In the genomic region with DNA sequence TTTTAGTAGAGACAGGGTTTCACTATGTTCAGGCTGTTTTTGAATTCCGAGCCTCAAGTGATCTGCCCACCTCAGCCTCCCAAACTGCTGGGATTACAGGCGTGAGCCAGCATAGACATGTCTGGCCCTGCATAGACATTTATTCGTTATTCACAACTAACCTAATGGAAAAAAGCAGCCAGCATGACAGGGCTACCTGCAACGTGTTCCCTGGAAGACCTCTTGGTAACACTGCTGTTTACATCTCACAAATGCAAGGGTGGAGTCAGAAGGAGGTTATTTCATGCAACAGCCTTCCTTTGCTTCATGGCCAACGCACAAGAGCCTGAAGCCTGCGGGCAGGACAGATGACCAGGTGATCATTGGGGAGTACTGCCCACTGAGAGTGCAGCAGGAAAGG, we compare ENCODE assay signal across 22 cellular contexts.
"Had no signal": no experiment of that assay in that cellular context is flagged by ENCODE, and none has a peak within 500 bp of the region (broad histone marks: within the 10 kb centered on the region; RNA-seq: fewer than 3 reads in every experiment).

No MANE protein-coding gene starts in this region.

- H3K4me3 ChIP-seq: dorsolateral prefrontal cortex, esophagus squamous epithelium, left lung, neural progenitor cell, prostate gland, right atrium auricular region, smooth muscle cell, suprapubic skin, transverse colon had no signal

- H3K4me2 ChIP-seq: neural progenitor cell had no signal

- H3K79me2 ChIP-seq: parathyroid adenoma had no signal

- H3K27ac ChIP-seq: dorsolateral prefrontal cortex, left lung, neural progenitor cell, parathyroid adenoma, prostate gland, right atrium auricular region, suprapubic skin, transverse colon had no signal

- H2AFZ ChIP-seq: neural progenitor cell, parathyroid adenoma had no signal

- H3K9me3 ChIP-seq: esophagus squamous epithelium, left lung, prostate gland, right atrium auricular region, suprapubic skin, transverse colon had no signal

- H3K36me3 ChIP-seq: esophagus squamous epithelium, left lung, neural progenitor cell, prostate gland, right atrium auricular region, suprapubic skin, transverse colon had no signal

- H3K4me1 ChIP-seq: left lung, parathyroid adenoma, prostate gland, right atrium auricular region, suprapubic skin, transverse colon had no signal

- H3K27ac Mint-ChIP-seq: neural progenitor cell had no signal

- H3K36me3 Mint-ChIP-seq: neural progenitor cell had no signal

- H3K27me3 Mint-ChIP-seq: stimulated activated naive CD8-positive, alpha-beta T cell treated with anti-CD3 and anti-CD28 coated beads, Interleukin-15, amount 100 ng/mL, for 72 hours had no signal

- H3K4me3 Mint-ChIP-seq: nephron; neural progenitor cell; stimulated activated naive CD8-positive, alpha-beta T cell treated with anti-CD3 and anti-CD28 coated beads, Interleukin-15, amount 100 ng/mL, for 72 hours had no signal

- H3K27me3 ChIP-seq: neural progenitor cell, right atrium auricular region, suprapubic skin, transverse colon had no signal

- H3K9me3 Mint-ChIP-seq: nephron, neural progenitor cell had no signal

- DNase-seq: dorsolateral prefrontal cortex; effector CD4-positive, alpha-beta T cell; esophagus squamous epithelium; left cardiac atrium; left lung; mesendoderm; midbrain; naive thymus-derived CD4-positive, alpha-beta T cell; stimulated activated CD4-positive, alpha-beta T cell treated with anti-CD3 and anti-CD28 coated beads, Interleukin-12 subunit alpha, Interleukin-12 subunit beta, amount 100 ng/mL, for 4 hours; stimulated activated CD4-positive, alpha-beta T cell treated with anti-CD3 and anti-CD28 coated beads, Interleukin-1b, Interleukin-23, amount 100 ng/mL, for 48 hours; stimulated activated CD4-positive, alpha-beta T cell treated with anti-CD3 and anti-CD28 coated beads, Interleukin-4, amount 100 ng/mL, for 1 hour; stimulated activated CD8-positive, alpha-beta memory T cell treated with anti-CD3 and anti-CD28 coated beads, Interleukin-4, amount 100 ng/mL, for 48 hours; stimulated activated naive CD4-positive, alpha-beta T cell; stimulated activated naive CD8-positive, alpha-beta T cell treated with anti-CD3 and anti-CD28 coated beads, Interleukin-15, amount 100 ng/mL, for 72 hours; transverse colon had no signal
